26 cellular contexts compared by ENCODE assay signal in genomic region chr13:34883381-34883780, GRCh38.
"Had no signal": no experiment of that assay in that cellular context is flagged by ENCODE, and none has a peak within 500 bp of the region (broad histone marks: within the 10 kb centered on the region; RNA-seq: fewer than 3 reads in every experiment).

No MANE protein-coding gene starts in this region.

- H3K9me3 Mint-ChIP-seq: activated naive CD4-positive, alpha-beta T cell treated with anti-CD3 and anti-CD28 coated beads, Interleukin-2, amount 50 U/mL, for 24 hours; activated T-helper 1 cell treated with anti-CD3 and anti-CD28 coated beads, Interleukin-12 subunit alpha, Interleukin-12 subunit beta, Interleukin-2, Interleukin-4 antibody, amounts not matched to agents 30 ng/mL and 10 ng/mL and 1 ng/mL, durations not matched to agents 14 hours and 24 hours and 36 hours; T-helper 1 cell treated with Interleukin-12 subunit alpha and Interleukin-12 subunit beta and Interleukin-4 antibody, amounts not matched to agents 30 μg/mL and 1 μg/mL, for 36 hours had no signal

- H3K36me3 Mint-ChIP-seq: activated naive CD4-positive, alpha-beta T cell treated with anti-CD3 and anti-CD28 coated beads, Interleukin-2, amount 50 U/mL, for 24 hours had no signal

- H3K27me3 Mint-ChIP-seq: activated naive CD4-positive, alpha-beta T cell treated with anti-CD3 and anti-CD28 coated beads, Interleukin-2, amount 50 U/mL, for 24 hours; central memory CD8-positive, alpha-beta T cell had no signal

- H3K27ac Mint-ChIP-seq: activated CD8-positive, alpha-beta T cell treated with anti-CD3 and anti-CD28 coated beads, Interleukin-2, amount 10 ng/mL, durations not matched to agents 7 days and 5 days; activated naive CD4-positive, alpha-beta T cell treated with anti-CD3 and anti-CD28 coated beads, Interleukin-2, amount 50 U/mL, for 24 hours; activated T-helper 1 cell treated with anti-CD3 and anti-CD28 coated beads, Interleukin-12 subunit alpha, Interleukin-12 subunit beta, Interleukin-2, Interleukin-4 antibody, amounts not matched to agents 30 ng/mL and 10 ng/mL and 1 ng/mL, durations not matched to agents 14 hours and 24 hours and 36 hours; T-helper 1 cell treated with Interleukin-12 subunit alpha and Interleukin-12 subunit beta and Interleukin-4 antibody, amounts not matched to agents 30 μg/mL and 1 μg/mL, for 36 hours had no signal

- DNase-seq: activated CD4-positive, alpha-beta T cell treated with anti-CD3 and anti-CD28 coated beads for 48 hours; activated CD4-positive, alpha-beta T cell treated with anti-CD3 and anti-CD28 coated beads, Interleukin-2, amount 50 U/mL, for 4 hours; activated CD4-positive, CD25-positive, alpha-beta regulatory T cell treated with anti-CD3 and anti-CD28 coated beads, Interleukin-2, amount 50 U/mL, for 72 hours; activated CD8-positive, alpha-beta memory T cell treated with anti-CD3 and anti-CD28 coated beads, Interleukin-2, amount 50 U/mL, for 48 hours; activated CD8-positive, alpha-beta T cell treated with anti-CD3 and anti-CD28 coated beads, Interleukin-2, amount 10 ng/mL, durations not matched to agents 7 days and 5 days; activated effector memory CD4-positive, alpha-beta T cell treated with Interleukin-2 at 50 U/mL for 16 hours; activated naive CD4-positive, alpha-beta T cell; activated T-cell treated with anti-CD3 and anti-CD28 coated beads, Interleukin-2, amount 50 U/mL, for 1 hour; aorta; Kasumi-1; KBM-7; NCI-H1105 treated with DMSO at 0.1 percent for 48 hours; NCI-H146; NCI-H187 treated with DMSO at 0.1 percent for 48 hours; NCI-H2081 treated with DMSO at 0.1 percent for 48 hours; NCI-H526; NCI-H774; NK-92 treated with Interleukin-12 subunit alpha and Interleukin-12 subunit beta, amount 100 ng/mL, for 24 hours; OCI-M1; RPMI8226; SHP77 had no signal

- ATAC-seq: activated CD8-positive, alpha-beta T cell treated with anti-CD3 and anti-CD28 coated beads, Interleukin-2, amount 10 ng/mL, durations not matched to agents 7 days and 5 days; Panc1 had no signal

- H3K4me1 Mint-ChIP-seq: activated naive CD4-positive, alpha-beta T cell treated with anti-CD3 and anti-CD28 coated beads, Interleukin-2, amount 50 U/mL, for 24 hours; central memory CD8-positive, alpha-beta T cell had no signal

- H3K4me3 Mint-ChIP-seq: activated CD8-positive, alpha-beta T cell treated with anti-CD3 and anti-CD28 coated beads, Interleukin-2, amount 10 ng/mL, durations not matched to agents 7 days and 5 days; activated naive CD4-positive, alpha-beta T cell treated with anti-CD3 and anti-CD28 coated beads, Interleukin-2, amount 50 U/mL, for 24 hours; activated T-helper 1 cell treated with anti-CD3 and anti-CD28 coated beads, Interleukin-12 subunit alpha, Interleukin-12 subunit beta, Interleukin-2, Interleukin-4 antibody, amounts not matched to agents 30 ng/mL and 10 ng/mL and 1 ng/mL, durations not matched to agents 14 hours and 24 hours and 36 hours; central memory CD8-positive, alpha-beta T cell; T-helper 1 cell treated with Interleukin-12 subunit alpha and Interleukin-12 subunit beta and Interleukin-4 antibody, amounts not matched to agents 30 μg/mL and 1 μg/mL, for 36 hours had no signal
